ENCODE assay signal across 8 cellular contexts in the genomic region with DNA sequence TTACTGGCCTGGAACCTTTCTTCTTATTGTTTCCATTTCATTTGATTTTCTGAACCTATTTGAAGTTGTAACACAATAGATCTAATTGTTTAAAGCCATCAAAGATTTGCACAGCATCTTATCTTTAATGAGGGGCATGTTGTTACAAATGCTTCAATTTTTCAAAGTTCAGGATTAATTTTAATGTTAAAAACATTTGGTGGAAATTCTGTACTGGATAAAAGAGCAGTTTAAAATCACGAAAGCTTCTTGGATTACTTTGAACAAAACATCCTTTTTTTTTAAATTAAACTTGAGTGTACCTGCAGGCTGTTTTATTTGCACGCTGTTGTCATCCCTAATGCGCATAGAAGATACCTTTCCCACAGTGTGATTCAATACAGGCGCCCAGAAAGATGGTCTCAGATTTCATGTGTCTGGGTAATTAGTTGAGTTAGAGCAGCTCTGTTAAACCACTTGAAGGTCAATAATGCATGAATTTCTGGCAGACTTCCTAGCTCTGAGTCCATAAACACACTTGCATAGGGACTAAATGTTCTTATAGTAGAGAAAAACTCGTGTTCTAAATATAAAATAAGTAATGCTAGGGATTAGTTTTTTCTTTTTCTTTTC. TPM values are rescaled to one million over a fixed set of nuclear protein-coding genes. Genes with fewer than 3 reads are reported as not detected.
DNase-seq lines count a peak whose midpoint lies in the region; ATAC-seq and TF ChIP-seq lines count a peak whose summit lies in the region.

No MANE protein-coding gene starts in this region.

- POLR2A ChIA-PET in T-cell (lab: Charles Lee), result interaction anchor here in 1 of 2 donors (0.6 to 0.7 kb wide), 2 partner anchors 30 to 1335 kb away, joined by 3 to 14 read pairs; no protein-coding TSS in a partner anchor

- H3K9me3 ChIP-seq in mesodermal cell (ENCODE audit: control insufficient read depth, low read length), result peaks cover 13% of the 10 kb centered on the region

- 34 to 60% methylated on average over 2 to 3 of the region's 5 CpGs for WGBS in mesodermal cell (ENCODE audit: insufficient coverage in 2 of 2), 2 experiments

- peaks cover 0 to 5% (median 4%) of the 10 kb centered on the region in 3 donors for H3K9me3 Mint-ChIP-seq in T-cell

- in situ Hi-C loops in astrocyte of the cerebellum (cut with HindIII; ENCODE audit: low sequenced_read_pairs), result no loop called here

- ATAC-seq in T-cell (replicated peaks in 1 of 4), result no peak
- ATAC-seq in GM21526 (IDR thresholded peaks at IDR 0.05; ENCODE audit: low FRiP score, unreplicated experiment), result no peak
- ATAC-seq in HG02588 (IDR thresholded peaks at IDR 0.05; ENCODE audit: unreplicated experiment), result no peak
- no peak for ATAC-seq in GM21360 (IDR thresholded peaks at IDR 0.05; ENCODE audit: unreplicated experiment)

- no peak overlapping the region for H3K27ac Mint-ChIP-seq in T-cell

- no peaks in the 10 kb centered on the region for H3K36me3 Mint-ChIP-seq in T-cell

- no peak for TF ChIP-seq CTCF in astrocyte of the cerebellum (IDR thresholded peaks at IDR 0.05; ENCODE audit: low read depth, low read length, missing control alignments)

- peaks cover 16% of the 10 kb centered on the region for H3K4me1 ChIP-seq in mesodermal cell (ENCODE audit: control insufficient read depth, insufficient read depth, low read length, poor library complexity, severe bottlenecking)

- peak overlapping the region; percentile 90 for H3K27ac ChIP-seq in mesodermal cell (ENCODE audit: low read depth, low read length, severe bottlenecking)

- H3K36me3 ChIP-seq in mesodermal cell (ENCODE audit: control insufficient read depth, insufficient read depth, low read length), result no peaks in the 10 kb centered on the region

- H3K4me3 ChIP-seq in astrocyte of the cerebellum (ENCODE audit: low read depth, low read length) (no peak overlapping the region), mesodermal cell (ENCODE audit: extremely low read depth, insufficient read depth, low read length, poor library complexity, severe bottlenecking) (no peak overlapping the region)

- no peaks in the 10 kb centered on the region for H3K27me3 Mint-ChIP-seq in T-cell

- H3K4me1 Mint-ChIP-seq in T-cell, result peaks cover 4 to 9% (median 5%) of the 10 kb centered on the region in 3 donors

- DNase-seq in Ammon's horn (ENCODE audit: low spot score) (peak; percentile 27), NCI-H1694 (lab: John Stamatoyannopoulos, UW) (peak; percentile 97), astrocyte of the cerebellum (ENCODE audit: low read depth) (peak; percentile 99), T-cell (no peak)

- no peak overlapping the region for H3K4me3 Mint-ChIP-seq in T-cell

- CTCF ChIA-PET in T-cell (lab: Charles Lee), result interaction anchor here (0.6 to 0.7 kb wide), 3 partner anchors 30 to 1781 kb away, joined by 3 to 4 read pairs (median 3); no protein-coding TSS in a partner anchor

RNA-seq across cellular contexts. Expression of a gene that starts 29.3 kb away (rescaled TPM):
- polyA plus RNA-seq in mesodermal cell (2013, experiment 1 of 2), result 50.0 TPM
- polyA plus RNA-seq in mesodermal cell (2013, experiment 2 of 2), result 56.9 TPM
- total RNA-seq in T-cell, result 10 to 100 TPM; 31.0 to 42.3 (median 40.8) TPM

RNA-seq across cellular contexts. Expression of a gene that starts 44.5 kb away (rescaled TPM):
- 1.2 TPM for polyA plus RNA-seq in mesodermal cell (2013, experiment 1 of 2)
- polyA plus RNA-seq in mesodermal cell (2013, experiment 2 of 2), result 1.7 TPM
- total RNA-seq in T-cell, result 1 to 10 TPM in 1 of 5 donors, under 1 TPM in 4; 0.16 to 1.1 (median 0.50) TPM

Comparison
In these comparisons a context has a peak if more than half of its experiments do, and no peak if none do; other contexts are left out.
1. DNase-seq: peak in Ammon's horn (single experiment), NCI-H1694 (single experiment) and astrocyte of the cerebellum (single experiment); none in T-cell (0 of 34).